ENCODE assay signal across 29 cellular contexts in genomic region chr16:14538604-14539003, GRCh38.
"Had no signal": no experiment of that assay in that cellular context is flagged by ENCODE, and none has a peak within 500 bp of the region (broad histone marks: within the 10 kb centered on the region; RNA-seq: fewer than 3 reads in every experiment).

No MANE protein-coding gene starts in this region.

- DNase-seq: cortex of kidney; effector memory CD8-positive, alpha-beta T cell; erythroblast; esophagus squamous epithelium; foreskin melanocyte; glutamatergic neuron; heart right ventricle; hippocampal formation; immature natural killer cell; islet precursor cell; kidney glomerular epithelial cell; left colon; left ventricle myocardium superior; lower lobe of right lung; natural killer cell; ovary; posterior cingulate gyrus; psoas muscle; right cardiac atrium; stimulated activated CD4-positive, alpha-beta T cell treated with anti-CD3 and anti-CD28 coated beads, Interleukin-15, amount 100 ng/mL, for 24 hours; stimulated activated CD4-positive, alpha-beta T cell treated with anti-CD3 and anti-CD28 coated beads, Interleukin-2, amount 100 ng/mL, for 48 hours; stimulated activated naive B cell treated with anti-CD40 and anti-IgM and Interleukin-4, amounts not matched to agents 10 μg/mL and 1 μg/mL and 100 μg/mL, for 72 hours; upper lobe of left lung; uterus had no signal

- H3K36me3 ChIP-seq: ovary, thoracic aorta, uterus had no signal

- H3K4me3 ChIP-seq: esophagus squamous epithelium, heart right ventricle, lower lobe of right lung, ovary, psoas muscle, skin epidermis, thoracic aorta, tibial nerve, upper lobe of left lung, uterus had no signal

- H3K9me3 Mint-ChIP-seq: effector memory CD8-positive, alpha-beta T cell; natural killer cell had no signal

- H3K9me3 ChIP-seq: lower lobe of right lung, ovary, psoas muscle, thoracic aorta had no signal

- ATAC-seq: effector memory CD8-positive, alpha-beta T cell; heart right ventricle; left colon; left ventricle myocardium superior; lower lobe of right lung; natural killer cell; psoas muscle; right cardiac atrium; stimulated activated naive B cell treated with anti-CD40 and anti-IgM and Interleukin-4, amounts not matched to agents 10 μg/mL and 1 μg/mL and 100 μg/mL, for 72 hours had no signal

- H3K27me3 Mint-ChIP-seq: effector memory CD8-positive, alpha-beta T cell; stimulated activated naive B cell treated with anti-CD40 and anti-IgM and Interleukin-4, amounts not matched to agents 10 μg/mL and 1 μg/mL and 100 μg/mL, for 72 hours; stimulated activated naive CD8-positive, alpha-beta T cell treated with anti-CD3 and anti-CD28 coated beads, Interleukin-15, Interleukin-2, amounts not matched to agents 100 ng/mL and 50 ng/mL, for 24 hours had no signal

- H3K27me3 ChIP-seq: esophagus squamous epithelium, heart right ventricle, ovary, tibial nerve, upper lobe of left lung, uterus had no signal

- H3K4me1 ChIP-seq: esophagus squamous epithelium, heart right ventricle, lower lobe of right lung, psoas muscle, tibial nerve, upper lobe of left lung, uterus had no signal

- H3K27ac ChIP-seq: esophagus squamous epithelium, heart right ventricle, lower lobe of right lung, ovary, psoas muscle, thoracic aorta, tibial nerve, upper lobe of left lung had no signal

- FAIRE-seq: endometrium had no signal

- H3K4me3 Mint-ChIP-seq: effector memory CD8-positive, alpha-beta T cell; immature natural killer cell; natural killer cell; stimulated activated naive B cell treated with anti-CD40 and anti-IgM and Interleukin-4, amounts not matched to agents 10 μg/mL and 1 μg/mL and 100 μg/mL, for 72 hours; stimulated activated naive CD8-positive, alpha-beta T cell treated with anti-CD3 and anti-CD28 coated beads, Interleukin-15, Interleukin-2, amounts not matched to agents 100 ng/mL and 50 ng/mL, for 24 hours had no signal

- H3K27ac Mint-ChIP-seq: effector memory CD8-positive, alpha-beta T cell; immature natural killer cell; natural killer cell; stimulated activated naive B cell treated with anti-CD40 and anti-IgM and Interleukin-4, amounts not matched to agents 10 μg/mL and 1 μg/mL and 100 μg/mL, for 72 hours; stimulated activated naive CD8-positive, alpha-beta T cell treated with anti-CD3 and anti-CD28 coated beads, Interleukin-15, Interleukin-2, amounts not matched to agents 100 ng/mL and 50 ng/mL, for 24 hours had no signal

- H3K4me1 Mint-ChIP-seq: stimulated activated naive B cell treated with anti-CD40 and anti-IgM and Interleukin-4, amounts not matched to agents 10 μg/mL and 1 μg/mL and 100 μg/mL, for 72 hours had no signal
